Comparison of ENCODE assay signal across 8 cellular contexts in the genomic region with DNA sequence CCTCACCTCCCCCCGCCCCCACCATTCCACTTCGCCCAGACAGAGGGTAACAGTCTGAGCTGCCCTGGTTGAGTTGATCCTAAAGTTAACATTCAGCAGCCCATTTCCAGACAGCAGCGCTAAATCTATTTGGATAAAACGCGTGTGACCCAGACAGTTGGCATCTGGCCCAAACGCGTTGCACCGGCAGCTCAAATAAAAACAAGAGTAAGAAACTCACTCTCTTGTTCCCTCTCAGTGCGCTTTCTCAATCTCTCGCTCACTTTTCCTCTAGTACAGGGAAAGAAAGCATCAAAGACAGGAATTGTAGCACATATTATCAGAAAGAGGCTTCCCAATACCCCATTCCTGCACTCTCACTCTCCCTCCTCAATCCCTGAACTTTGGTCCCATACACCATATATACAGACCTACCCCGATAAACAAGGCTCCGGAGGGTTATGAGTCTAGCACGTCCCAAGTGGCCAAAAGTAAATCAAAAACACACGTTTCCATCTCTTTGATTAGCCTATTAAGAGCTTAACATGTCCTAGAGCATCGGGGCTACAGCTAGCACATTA. TPM values are rescaled to one million over a fixed set of nuclear protein-coding genes. Genes with fewer than 3 reads are reported as not detected.
A peak's percentile ranks its signal among the peaks of the same experiment; 100 is the strongest.
DNase-seq lines count a peak whose midpoint lies in the region; ATAC-seq and TF ChIP-seq lines count a peak whose summit lies in the region.

No MANE protein-coding gene starts in this region.

- H3K23ac ChIP-seq in trophoblast cell (ENCODE audit: low read length) = peak overlapping the region; percentile 31

- peak overlapping the region; percentile 77 for H3K4ac ChIP-seq in trophoblast cell (ENCODE audit: low read depth, low read length)

- DNase-seq in ELF-1 (ENCODE audit: low read depth, low spot score) = peak; percentile 40
- DNase-seq in NCI-H774 (lab: John Stamatoyannopoulos, UW) = peak; percentile 46
- peak; percentile 32 for DNase-seq in activated naive CD8-positive, alpha-beta T cell treated with anti-CD3 and anti-CD28 coated beads, Interleukin-2, amount 10 ng/mL, durations not matched to agents 7 days and 5 days
- peak; percentile 82 for DNase-seq in cardiac septum (ENCODE audit: low spot score)
- peak in 1 of 2 donors; percentile 36 for DNase-seq in trophoblast cell
- DNase-seq in NCI-H1930 (lab: John Stamatoyannopoulos, UW) = no peak
- DNase-seq in superior temporal gyrus (ENCODE audit: extremely low spot score) = no peak

- H3K79me1 ChIP-seq in trophoblast cell (ENCODE audit: low read length) = peaks cover 15% of the 10 kb centered on the region

- CTCF ChIA-PET in HEK293 (lab: Yijun Ruan, JAX) = interaction anchor here (0.7 to 1.0 kb wide), 2 partner anchors 129 to 395 kb away, joined by 3 read pairs; no protein-coding TSS in a partner anchor

- peak overlapping the region; percentile 32 for H3K14ac ChIP-seq in trophoblast cell (ENCODE audit: low read length)

- no peak overlapping the region for H3K27ac Mint-ChIP-seq in activated naive CD8-positive, alpha-beta T cell treated with anti-CD3 and anti-CD28 coated beads, Interleukin-2, amount 10 ng/mL, durations not matched to agents 7 days and 5 days

- peak overlapping the region; percentile 54 for H3K4me3 ChIP-seq in HEK293 (ENCODE audit: low read depth, low read length)
- H3K4me3 ChIP-seq in trophoblast cell (ENCODE audit: low read depth, low read length) = peak overlapping the region; percentile 76

- H3K4me1 Mint-ChIP-seq in activated naive CD8-positive, alpha-beta T cell treated with anti-CD3 and anti-CD28 coated beads, Interleukin-2, amount 10 ng/mL, durations not matched to agents 7 days and 5 days = peaks cover 14% of the 10 kb centered on the region

- no peak overlapping the region for H2AFZ ChIP-seq in trophoblast cell (ENCODE audit: insufficient read depth, low read length, poor library complexity)

- peak overlapping the region; percentile 80 for H2BK5ac ChIP-seq in trophoblast cell (ENCODE audit: low read depth, low read length, poor library complexity)

- H3K79me2 ChIP-seq in trophoblast cell (ENCODE audit: control insufficient read depth, insufficient read depth, low read length, poor library complexity) = peaks cover 7% of the 10 kb centered on the region

- H3K9me3 Mint-ChIP-seq in activated naive CD8-positive, alpha-beta T cell treated with anti-CD3 and anti-CD28 coated beads, Interleukin-2, amount 10 ng/mL, durations not matched to agents 7 days and 5 days = no peaks in the 10 kb centered on the region

- H3K9me3 ChIP-seq in HEK293 (ENCODE audit: control insufficient read depth, insufficient read depth, low read depth, low read length) (no peaks in the 10 kb centered on the region), trophoblast cell (ENCODE audit: insufficient read depth, low read depth, low read length) (peaks cover 2% of the 10 kb centered on the region)

- peak; percentile 40 for ATAC-seq in activated naive CD8-positive, alpha-beta T cell treated with anti-CD3 and anti-CD28 coated beads, Interleukin-2, amount 10 ng/mL, durations not matched to agents 7 days and 5 days (ENCODE audit: low read depth)

- peak overlapping the region; percentile 86 for H3K4me2 ChIP-seq in trophoblast cell (ENCODE audit: low read length)

- no peak overlapping the region for H2AK5ac ChIP-seq in trophoblast cell (ENCODE audit: low read length)

- no peaks in the 10 kb centered on the region for H3K36me3 ChIP-seq in HEK293 (ENCODE audit: control insufficient read depth in 2 of 2, insufficient read depth in 1 of 2, low read length in 2 of 2)
- H3K36me3 ChIP-seq in trophoblast cell (ENCODE audit: control insufficient read depth in 1 of 2, insufficient read depth in 2 of 2, low read length in 2 of 2) = no peaks in the 10 kb centered on the region

- peak overlapping the region; percentile 63 for H4K91ac ChIP-seq in trophoblast cell (ENCODE audit: low read depth, low read length)

- H4K12ac ChIP-seq in trophoblast cell (ENCODE audit: low read depth, low read length) = no peak overlapping the region

- H3K36me3 Mint-ChIP-seq in activated naive CD8-positive, alpha-beta T cell treated with anti-CD3 and anti-CD28 coated beads, Interleukin-2, amount 10 ng/mL, durations not matched to agents 7 days and 5 days = peaks cover 2% of the 10 kb centered on the region

- intact Hi-C loops in cardiac septum (cut with DNase I) = loop anchor here (5.0 kb wide), 5 partner anchors 268 to 848 kb away; no protein-coding TSS in a partner anchor

- H3K27ac ChIP-seq in HEK293 (ENCODE audit: extremely low read depth, low read depth, low read length) = peak overlapping the region; percentile 85
- H3K27ac ChIP-seq in trophoblast cell (ENCODE audit: low read depth, low read length) = peak overlapping the region; percentile 73

- H4K8ac ChIP-seq in trophoblast cell (ENCODE audit: low read depth, low read length) = no peak overlapping the region

- no peak; the same call in 1 of the 2 replicates for TF ChIP-seq CTCF in HEK293 (tag by site-specific recombination; IDR thresholded peaks at IDR 0.05)

- H3K27me3 ChIP-seq in trophoblast cell (ENCODE audit: insufficient read depth, low read length) = no peaks in the 10 kb centered on the region

- POLR2A ChIA-PET in HEK293 (lab: Yijun Ruan, JAX) = interaction anchor here (0.6 to 1.6 kb wide), 5 partner anchors 36 to 490 kb away, joined by 3 to 7 read pairs (median 4); no protein-coding TSS in a partner anchor
- POLR2A ChIA-PET in activated naive CD8-positive, alpha-beta T cell treated with anti-CD3 and anti-CD28 coated beads, Interleukin-2, amount 10 ng/mL, durations not matched to agents 7 days and 5 days (lab: Charles Lee) = interaction anchor here (1.3 to 4.0 kb wide), 3 partner anchors 83 to 446 kb away, joined by 3 to 20 read pairs (median 17); a partner anchor contains a TSS

- no CpG with 5 or more reads among the region's 15 CpGs for WGBS in trophoblast cell (ENCODE audit: extremely low coverage, insufficient coverage, insufficient read length)

- H3K4me3 Mint-ChIP-seq in activated naive CD8-positive, alpha-beta T cell treated with anti-CD3 and anti-CD28 coated beads, Interleukin-2, amount 10 ng/mL, durations not matched to agents 7 days and 5 days = no peak overlapping the region

- H3K4me1 ChIP-seq in HEK293 (ENCODE audit: control insufficient read depth, insufficient read depth, low read length) = peaks cover 22% of the 10 kb centered on the region
- H3K4me1 ChIP-seq in trophoblast cell (ENCODE audit: control insufficient read depth in 1 of 2, insufficient read depth in 2 of 2, low read length in 2 of 2) = peaks cover 2 to 6% of the 10 kb centered on the region in 2 experiments

- peak overlapping the region; percentile 83 for H3K9ac ChIP-seq in trophoblast cell (ENCODE audit: low read length)

- H2BK12ac ChIP-seq in trophoblast cell (ENCODE audit: low read length) = peak overlapping the region; percentile 15

- peak overlapping the region; percentile 64 for H2BK120ac ChIP-seq in trophoblast cell (ENCODE audit: insufficient read depth, low read length, poor library complexity)

- H3K27me3 Mint-ChIP-seq in activated naive CD8-positive, alpha-beta T cell treated with anti-CD3 and anti-CD28 coated beads, Interleukin-2, amount 10 ng/mL, durations not matched to agents 7 days and 5 days = no peaks in the 10 kb centered on the region

- H3K18ac ChIP-seq in trophoblast cell (ENCODE audit: low read length) = peak overlapping the region; percentile 16

TF ChIP-seq in HEK293, 187 proteins besides CTCF, POLR2A, EP300 and RAD21 (continues in another document):
- TF ChIP-seq ZNF785 (tag by site-specific recombination; IDR thresholded peaks at IDR 0.05) = no peak
- no peak for TF ChIP-seq ZBTB7A (tag by site-specific recombination; IDR thresholded peaks at IDR 0.05; ENCODE audit: low read depth)
- TF ChIP-seq PRDM1 (tag by site-specific recombination; IDR thresholded peaks at IDR 0.05) = peak; percentile 97
- TF ChIP-seq ZFP69B (tag by site-specific recombination; IDR thresholded peaks at IDR 0.05) = no peak
- TF ChIP-seq ZEB2 (tag by site-specific recombination; IDR thresholded peaks at IDR 0.05) = peak; percentile 45; the same call in 1 of the 2 replicates
- TF ChIP-seq, protein P1, sequence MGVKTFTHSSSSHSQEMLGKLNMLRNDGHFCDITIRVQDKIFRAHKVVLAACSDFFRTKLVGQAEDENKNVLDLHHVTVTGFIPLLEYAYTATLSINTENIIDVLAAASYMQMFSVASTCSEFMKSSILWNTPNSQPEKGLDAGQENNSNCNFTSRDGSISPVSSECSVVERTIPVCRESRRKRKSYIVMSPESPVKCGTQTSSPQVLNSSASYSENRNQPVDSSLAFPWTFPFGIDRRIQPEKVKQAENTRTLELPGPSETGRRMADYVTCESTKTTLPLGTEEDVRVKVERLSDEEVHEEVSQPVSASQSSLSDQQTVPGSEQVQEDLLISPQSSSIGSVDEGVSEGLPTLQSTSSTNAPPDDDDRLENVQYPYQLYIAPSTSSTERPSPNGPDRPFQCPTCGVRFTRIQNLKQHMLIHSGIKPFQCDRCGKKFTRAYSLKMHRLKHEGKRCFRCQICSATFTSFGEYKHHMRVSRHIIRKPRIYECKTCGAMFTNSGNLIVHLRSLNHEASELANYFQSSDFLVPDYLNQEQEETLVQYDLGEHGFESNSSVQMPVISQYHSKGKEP (tag by site-specific recombination; IDR thresholded peaks at IDR 0.05) = peak; percentile 75
- no peak for TF ChIP-seq ZNF292 (tag by site-specific recombination; IDR thresholded peaks at IDR 0.05; ENCODE audit: borderline replicate concordance, low read depth)
- TF ChIP-seq ZNF266 (tag by site-specific recombination; IDR thresholded peaks at IDR 0.05; ENCODE audit: low read depth) = no peak
- peak; percentile 91 for TF ChIP-seq ZBTB17 (tag by site-specific recombination; IDR thresholded peaks at IDR 0.05)
- TF ChIP-seq ZBTB8A (tag by site-specific recombination; IDR thresholded peaks at IDR 0.05) = 0 out of 2 replicates have a peak, but pooled peaks have one; percentile 29
- TF ChIP-seq, protein P2, sequence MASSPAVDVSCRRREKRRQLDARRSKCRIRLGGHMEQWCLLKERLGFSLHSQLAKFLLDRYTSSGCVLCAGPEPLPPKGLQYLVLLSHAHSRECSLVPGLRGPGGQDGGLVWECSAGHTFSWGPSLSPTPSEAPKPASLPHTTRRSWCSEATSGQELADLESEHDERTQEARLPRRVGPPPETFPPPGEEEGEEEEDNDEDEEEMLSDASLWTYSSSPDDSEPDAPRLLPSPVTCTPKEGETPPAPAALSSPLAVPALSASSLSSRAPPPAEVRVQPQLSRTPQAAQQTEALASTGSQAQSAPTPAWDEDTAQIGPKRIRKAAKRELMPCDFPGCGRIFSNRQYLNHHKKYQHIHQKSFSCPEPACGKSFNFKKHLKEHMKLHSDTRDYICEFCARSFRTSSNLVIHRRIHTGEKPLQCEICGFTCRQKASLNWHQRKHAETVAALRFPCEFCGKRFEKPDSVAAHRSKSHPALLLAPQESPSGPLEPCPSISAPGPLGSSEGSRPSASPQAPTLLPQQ (tag by site-specific recombination; IDR thresholded peaks at IDR 0.05) = 0 out of 2 replicates have a peak, but pooled peaks have one; percentile 29
- TF ChIP-seq ZNF629 (tag by site-specific recombination; IDR thresholded peaks at IDR 0.05) = peak; percentile 32; the same call in 1 of the 2 replicates

RNA-seq across cellular contexts. Expression of a gene that starts 1.3 kb away (rescaled TPM):
- total RNA-seq in activated naive CD8-positive, alpha-beta T cell treated with anti-CD3 and anti-CD28 coated beads, Interleukin-2, amount 10 ng/mL, durations not matched to agents 7 days and 5 days = 1 to 10 TPM; 3.7 to 4.3 TPM
- total RNA-seq in cardiac septum = 1.9 TPM
- polyA plus RNA-seq in trophoblast cell (2013) = 31.5 and 32.4 TPM in 2 replicates

Comparison
In these comparisons a context has a peak if more than half of its experiments do, and no peak if none do; other contexts are left out.
1. DNase-seq: peak in ELF-1 (single experiment), NCI-H774 (single experiment), activated naive CD8-positive, alpha-beta T cell treated with anti-CD3 and anti-CD28 coated beads, Interleukin-2, amount 10 ng/mL, durations not matched to agents 7 days and 5 days (single experiment) and cardiac septum (single experiment); none in NCI-H1930 (0 of 2) and superior temporal gyrus (single experiment).